ENCODE assay signal across 8 cellular contexts in genomic region chr19:4066682-4067395, GRCh38.
A peak's percentile ranks its signal among the peaks of the same experiment; 100 is the strongest.
DNase-seq lines count a peak whose midpoint lies in the region; ATAC-seq and TF ChIP-seq lines count a peak whose summit lies in the region.

Gene ZBTB7A (minus strand): TSS chr19:4066899. CDS start chr19:4055232, 11,667 bp downstream.

- ATAC-seq in GM21360 (IDR thresholded peaks at IDR 0.05; ENCODE audit: unreplicated experiment): no peak

- H3K4me3 ChIP-seq in choroid plexus epithelial cell (ENCODE audit: low read depth, low read length): peak within 1 kb of the TSS; percentile 78

- TF ChIP-seq CTCF in choroid plexus epithelial cell (conservative IDR thresholded peaks at IDR 0.05; ENCODE audit: low read depth, low read length): no peak

- DNase-seq in SKM-1 treated with dmso at 0.1 percent for 144 hours (lab: John Stamatoyannopoulos, UW; ENCODE audit: unreplicated experiment): peak; percentile 68
- no peak for DNase-seq in SKM-1 (lab: John Stamatoyannopoulos, UW; ENCODE audit: unreplicated experiment)
- DNase-seq in NCI-H510A treated with DMSO at 0.1 percent for 48 hours (lab: John Stamatoyannopoulos, UW): peak; percentile 41
- peak; percentile 81 for DNase-seq in activated CD4-positive, alpha-beta T cell treated with anti-CD3 and anti-CD28 coated beads for 48 hours
- DNase-seq in choroid plexus epithelial cell (ENCODE audit: low read depth): peak; percentile 60
- peak; percentile 75 for DNase-seq in kidney tubule cell (ENCODE audit: low spot score)
- DNase-seq in stimulated activated CD4-positive, alpha-beta T cell treated with anti-CD3 and anti-CD28 coated beads, Interleukin-1b, Interleukin-23, amount 100 ng/mL, for 24 hours (ENCODE audit: low read depth in 4 of 4, low spot score in 1 of 4): peak in 3 of 4 experiments; percentile 47 to 49 (median 48)
